Comparison of ENCODE assay signal across 8 cellular contexts in the genomic region with DNA sequence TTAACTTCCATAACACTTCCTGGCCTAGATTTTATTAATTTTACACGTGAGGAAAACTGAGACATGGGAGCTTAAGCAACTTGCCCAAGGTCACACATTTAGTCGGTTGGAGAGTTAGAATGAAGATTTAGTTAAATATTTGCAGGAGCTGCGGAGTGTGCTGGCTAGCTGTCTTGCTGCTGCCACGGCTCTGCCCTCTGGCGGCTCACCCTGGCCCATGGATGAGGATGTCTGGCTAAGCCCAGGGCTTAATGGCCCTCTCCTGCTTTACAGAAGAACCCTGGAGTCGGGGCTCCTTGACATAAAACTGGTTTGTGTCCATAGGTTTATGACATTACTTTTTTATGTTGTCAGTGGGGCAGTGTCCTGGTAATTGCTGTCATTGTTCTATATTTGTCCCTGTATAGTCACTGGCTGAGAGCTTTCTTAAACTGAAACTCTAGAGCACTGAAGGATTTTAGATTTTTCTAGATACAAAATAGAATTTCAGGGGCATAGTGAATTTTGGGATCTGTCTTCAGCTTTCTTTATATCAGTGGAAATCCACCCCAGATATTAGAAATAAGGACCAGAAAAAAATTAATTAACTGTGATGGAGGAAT.
DNase-seq lines count a peak whose midpoint lies in the region; ATAC-seq and TF ChIP-seq lines count a peak whose summit lies in the region.

No MANE protein-coding gene starts in this region.

- peak; percentile 30; the same call in 1 of the 2 replicates for TF ChIP-seq CTCF in A673 (conservative IDR thresholded peaks at IDR 0.05; ENCODE audit: low read depth, low read length)

- no peaks in the 10 kb centered on the region for H3K27me3 ChIP-seq in A673 (replicated peaks; ENCODE audit: insufficient read depth, low read depth, low read length, poor library complexity)
- H3K27me3 ChIP-seq in adipocyte (replicated peaks; ENCODE audit: control insufficient read depth, insufficient read depth, low read length) = no peaks in the 10 kb centered on the region

- no peak overlapping the region for H3K4me3 ChIP-seq in A673 (ENCODE audit: low read depth, low read length, poor library complexity, severe bottlenecking)
- no peak overlapping the region for H3K4me3 ChIP-seq in adipocyte (ENCODE audit: low read length)

- H3K4me1 ChIP-seq in A673 (ENCODE audit: insufficient read depth, low read length, poor library complexity, severe bottlenecking) (no peaks in the 10 kb centered on the region), adipocyte (ENCODE audit: control insufficient read depth, insufficient read depth, low read length) (peaks cover 26% of the 10 kb centered on the region)

- CTCF ChIA-PET in A673 (lab: Charles Lee) = interaction anchor here (0.7 to 1.0 kb wide), 2 partner anchors 201 to 214 kb away, joined by 4 to 8 read pairs; no protein-coding TSS in a partner anchor

- H3K27ac ChIP-seq in A673 (ENCODE audit: low read depth, low read length, poor library complexity, severe bottlenecking) (no peak overlapping the region), substantia nigra (ENCODE audit: low read depth, low read length, poor library complexity, severe bottlenecking) (no peak overlapping the region)

- intact Hi-C loops in A673 (cut with micrococcal nuclease; ENCODE audit: unreplicated experiment) = no loop called here

- BruUV-seq in A673 (replicated peaks; lab: Mats Ljungman, UMichigan) = no TSS peak

- H3K9me3 ChIP-seq in A673 (ENCODE audit: low read depth, low read length, poor library complexity, severe bottlenecking) (no peaks in the 10 kb centered on the region), adipocyte (ENCODE audit: control insufficient read depth, low read length) (no peaks in the 10 kb centered on the region)

- no peak overlapping the region for H3K9ac ChIP-seq in adipocyte (ENCODE audit: low read length)

- POLR2A ChIA-PET in A673 (lab: Charles Lee; ENCODE audit: low non-redundant PET) = no interaction called here

- H3K36me3 ChIP-seq in A673 (ENCODE audit: insufficient read depth, low read length, poor library complexity, severe bottlenecking) (no peaks in the 10 kb centered on the region), adipocyte (ENCODE audit: control insufficient read depth, insufficient read depth, low read length, severe bottlenecking) (no peaks in the 10 kb centered on the region)

- DNase-seq in A673 (ENCODE audit: low spot score) (no peak), HK-2 (ENCODE audit: unreplicated experiment) (peak; percentile 71), adipocyte (ENCODE audit: low read depth) (peak; percentile 67), hypothalamus (lab: John Stamatoyannopoulos, UW) (peak in 36 of 51 donors; percentile 2 to 71 (median 31)), substantia nigra (lab: John Stamatoyannopoulos, UW) (peak in 35 of 49 donors; percentile 7 to 70 (median 42)), foreskin melanocyte (no peak)

- no peak for ATAC-seq in HG03025 (IDR thresholded peaks at IDR 0.05; ENCODE audit: low FRiP score, unreplicated experiment)
- no peak for ATAC-seq in HG02938 (IDR thresholded peaks at IDR 0.05; ENCODE audit: unreplicated experiment)

Comparison
In these comparisons a context has a peak if more than half of its experiments do, and no peak if none do; other contexts are left out.
1. DNase-seq: peak in HK-2 (single experiment), adipocyte (single experiment), hypothalamus (36 of 51) and substantia nigra (35 of 49); none in A673 (single experiment) and foreskin melanocyte (single experiment).